Comparison of ENCODE assay signal across 10 cellular contexts in genomic region chr13:46992383-46992952, GRCh38.
DNase-seq lines count a peak whose midpoint lies in the region; ATAC-seq, FAIRE-seq and TF ChIP-seq lines count a peak whose summit lies in the region.
"Had no signal": no experiment of that assay in that cellular context is flagged by ENCODE, and none has a peak within 500 bp of the region (broad histone marks: within the 10 kb centered on the region; RNA-seq: fewer than 3 reads in every experiment).

No MANE protein-coding gene starts in this region.

- H2BK20ac ChIP-seq in H1 (ENCODE audit: low read length) = no peak overlapping the region

- no peak overlapping the region for H2BK12ac ChIP-seq in H1 (ENCODE audit: low read depth, low read length)

- no peaks in the 10 kb centered on the region for H3K27me3 ChIP-seq in H1 (replicated peaks in 1 of 4; ENCODE audit: control insufficient read depth in 3 of 4, extremely low read depth in 1 of 4, insufficient read depth in 3 of 4, low read length in 3 of 4)
- no peaks in the 10 kb centered on the region for H3K27me3 ChIP-seq in pancreas
- H3K27me3 ChIP-seq in ascending aorta = no peaks in the 10 kb centered on the region

- no peak overlapping the region for H4K8ac ChIP-seq in H1 (ENCODE audit: extremely low read depth, insufficient read depth, low read length)

- no peak overlapping the region for H2BK5ac ChIP-seq in H1 (ENCODE audit: low read depth, low read length)

- no peak for TF ChIP-seq POLR2A in H1 (IDR thresholded peaks at IDR 0.05; ENCODE audit: control extremely low read depth in 1 of 2, low read depth in 2 of 2, low read length in 2 of 2)

- peak; percentile 10 for DNase-seq in ACHN
- no peak for DNase-seq in LNCaP clone FGC (ENCODE audit: low read depth)
- DNase-seq in H1 (ENCODE audit: low read depth in 1 of 2, low spot score in 2 of 2) = no peak
- DNase-seq in pancreas = no peak
- no peak for DNase-seq in ascending aorta (ENCODE audit: low spot score in 2 of 2)
- no peak for DNase-seq in NOMO-1 treated with dmso at 0.1 percent for 144 hours (lab: John Stamatoyannopoulos, UW; ENCODE audit: unreplicated experiment)
- DNase-seq: midbrain had no signal

- H2BK15ac ChIP-seq in H1 (ENCODE audit: low read length) = no peak overlapping the region

- no peaks in the 10 kb centered on the region for H3K79me1 ChIP-seq in H1 (ENCODE audit: low read depth, low read length)

- ATAC-seq in GM18867 (IDR thresholded peaks at IDR 0.05; ENCODE audit: unreplicated experiment) (peak; percentile 52), pancreas (no peak), GM18519 (IDR thresholded peaks at IDR 0.05; ENCODE audit: low FRiP score, unreplicated experiment) (no peak)

- H4K20me1 ChIP-seq in H1 (replicated peaks in 1 of 2; ENCODE audit: control insufficient read depth in 1 of 2, insufficient read depth in 2 of 2, low read length in 2 of 2) = no peaks in the 10 kb centered on the region

- H3K79me2 ChIP-seq in H1 (ENCODE audit: control insufficient read depth in 1 of 2, insufficient read depth in 2 of 2, low read length in 2 of 2) = no peaks in the 10 kb centered on the region

- H3K18ac ChIP-seq in H1 (ENCODE audit: extremely low read depth, low read length) = no peak overlapping the region

- no peak overlapping the region for H3K23ac ChIP-seq in H1 (ENCODE audit: insufficient read length)

- no peak overlapping the region for H2BK120ac ChIP-seq in H1 (replicated peaks; ENCODE audit: low read depth, low read length)

- no peak overlapping the region for H3K9ac ChIP-seq in H1 (replicated peaks in 1 of 4; ENCODE audit: extremely low read depth in 1 of 4, low read depth in 3 of 4, low read length in 3 of 4)

- peak; percentile 3 to 33; a peak in 1 of 4 replicates for TF ChIP-seq RAD21 in H1 (IDR thresholded peaks at IDR 0.05 in 1 of 2, conservative IDR thresholded peaks at IDR 0.05 in 1 of 2; ENCODE audit: low read depth in 2 of 2, low read length in 2 of 2)

- TF ChIP-seq CTCF in LNCaP clone FGC (IDR thresholded peaks at IDR 0.05; ENCODE audit: control insufficient read depth, extremely low read depth, insufficient read depth) (peak; percentile 39), H1 (IDR thresholded peaks at IDR 0.05; ENCODE audit: control extremely low read depth in 1 of 3, insufficient read depth in 1 of 3, low read depth in 1 of 3, low read length in 3 of 3) (peak in 2 of 3 experiments; percentile 6 to 40; a peak in 2 of 4 replicates), pancreas (IDR thresholded peaks at IDR 0.05) (no peak), ascending aorta (IDR thresholded peaks at IDR 0.05) (no peak)

- H2AFZ ChIP-seq in H1 (ENCODE audit: low read length) = no peak overlapping the region

- H4K91ac ChIP-seq in H1 (replicated peaks; ENCODE audit: insufficient read length, low read length) = no peak overlapping the region

- H3K36me3 ChIP-seq in H1 (ENCODE audit: control insufficient read depth in 2 of 4, insufficient read depth in 4 of 4, low read length in 3 of 4) (no peaks in the 10 kb centered on the region), pancreas (no peaks in the 10 kb centered on the region), ascending aorta (no peaks in the 10 kb centered on the region)

- H2AK5ac ChIP-seq in H1 (ENCODE audit: low read depth, low read length) = no peak overlapping the region

- H3K23me2 ChIP-seq in H1 (ENCODE audit: low read depth, low read length) = no peaks in the 10 kb centered on the region

- no peak overlapping the region for H3K4ac ChIP-seq in H1 (replicated peaks; ENCODE audit: insufficient read length, low read depth, low read length)

- no peak overlapping the region for H3K56ac ChIP-seq in H1 (replicated peaks; ENCODE audit: insufficient read length, low read depth, low read length)

- no peak overlapping the region for H4K5ac ChIP-seq in H1 (ENCODE audit: insufficient read length, low read depth, low read length)

- H3K9me3 ChIP-seq in H1 (ENCODE audit: insufficient read depth in 2 of 2, low read depth in 1 of 2, low read length in 1 of 2) = no peaks in the 10 kb centered on the region
- no peaks in the 10 kb centered on the region for H3K9me3 ChIP-seq in pancreas
- no peaks in the 10 kb centered on the region for H3K9me3 ChIP-seq in ascending aorta

- intact Hi-C loops in pancreas (cut with DNase I) (no loop called here), ascending aorta (cut with DNase I) (no loop called here)

- H3K27ac ChIP-seq in H1 (ENCODE audit: low read depth, low read length) (no peak overlapping the region), pancreas (no peak overlapping the region), ascending aorta (no peak overlapping the region)

- no peak overlapping the region for H3K14ac ChIP-seq in H1 (ENCODE audit: insufficient read length)

- no peak for FAIRE-seq in H1 (lab: Jason Lieb, UNC)
- FAIRE-seq in pancreas (lab: Jason Lieb, UNC) = no peak
- FAIRE-seq: G401.6 had no signal

- no peak overlapping the region for H3K4me3 ChIP-seq in LNCaP clone FGC (ENCODE audit: low read depth, low read length)
- H3K4me3 ChIP-seq in H1 (ENCODE audit: extremely low read depth in 1 of 4, insufficient read depth in 2 of 4, low read depth in 3 of 4, low read length in 4 of 4) = no peak overlapping the region
- H3K4me3 ChIP-seq in pancreas = no peak overlapping the region
- H3K4me3 ChIP-seq in ascending aorta = no peak overlapping the region

- WGBS in H1 (ENCODE audit: extremely low coverage in 1 of 2, insufficient coverage in 1 of 2, insufficient read length in 1 of 2, insufficient replicate concordance in 2 of 2, low coverage in 1 of 2, low lambda C conversion rate in 2 of 2, missing lambda C conversion rate in 1 of 2), 2 experiments = 87% methylated on average over 3 of the region's 3 CpGs; no CpG with 5 or more reads in 1 of the 2 experiments
- 56 to 64% methylated on average over 3 of the region's 3 CpGs for WGBS in pancreas, 2 donors

- H3K4me1 ChIP-seq in H1 (replicated peaks in 1 of 4; ENCODE audit: control insufficient read depth in 3 of 4, insufficient read depth in 4 of 4, low read length in 3 of 4) (no peaks in the 10 kb centered on the region), pancreas (no peaks in the 10 kb centered on the region), ascending aorta (no peaks in the 10 kb centered on the region)

- CTCF ChIA-PET in H1 (lab: Charles Lee; ENCODE audit: partially characterized antibody) = interaction anchor here (0.7 to 1.8 kb wide), 7 partner anchors 8 to 468 kb away, joined by 3 to 8 read pairs (median 4); no protein-coding TSS in a partner anchor

- in situ Hi-C loops in ACHN (cut with HindIII; ENCODE audit: low pct_ligation_motif_present, low pct_unique_long_range_greater_than_20kb, low sequenced_read_pairs) = no loop called here

- H3K4me2 ChIP-seq in H1 (ENCODE audit: insufficient read depth in 1 of 2, low read depth in 2 of 2, low read length in 2 of 2) = no peak overlapping the region

- TF ChIP-seq EP300 in H1 (IDR thresholded peaks at IDR 0.05; ENCODE audit: borderline replicate concordance in 1 of 2, low read depth in 2 of 2, low read length in 2 of 2) = no peak

- POLR2A ChIA-PET in H1 (lab: Charles Lee; ENCODE audit: partially characterized antibody) = no interaction called here

TF ChIP-seq in H1, 55 proteins besides CTCF, POLR2A, EP300 and RAD21:
- TF ChIP-seq TEAD4 (IDR thresholded peaks at IDR 0.05; ENCODE audit: low read depth, low read length) = no peak
- no peak for TF ChIP-seq SIRT6 (IDR thresholded peaks at IDR 0.05; ENCODE audit: low read length)
- TF ChIP-seq ATF3 (IDR thresholded peaks at IDR 0.05; ENCODE audit: insufficient read depth, low read depth, low read length) = no peak
- TF ChIP-seq CTBP2 (IDR thresholded peaks at IDR 0.05; ENCODE audit: borderline replicate concordance, insufficient read depth, insufficient read length, low read length) = no peak
- no peak for TF ChIP-seq SUZ12 (IDR thresholded peaks at IDR 0.05; ENCODE audit: low read length)
- no peak for TF ChIP-seq CBX8 (IDR thresholded peaks at IDR 0.05; ENCODE audit: borderline replicate concordance, low read depth, low read length)
- TF ChIP-seq GABPA (IDR thresholded peaks at IDR 0.05; ENCODE audit: borderline replicate concordance, insufficient read depth, low read length) = no peak
- TF ChIP-seq ATF2 (IDR thresholded peaks at IDR 0.05; ENCODE audit: low read length) = no peak

Comparison
In these comparisons a context has a peak if more than half of its experiments do, and no peak if none do; other contexts are left out.
1. CTCF ChIP-seq: peak in LNCaP clone FGC (single experiment) and H1 (2 of 3); none in pancreas (0 of 4) and ascending aorta (0 of 3).